In the genomic region with DNA sequence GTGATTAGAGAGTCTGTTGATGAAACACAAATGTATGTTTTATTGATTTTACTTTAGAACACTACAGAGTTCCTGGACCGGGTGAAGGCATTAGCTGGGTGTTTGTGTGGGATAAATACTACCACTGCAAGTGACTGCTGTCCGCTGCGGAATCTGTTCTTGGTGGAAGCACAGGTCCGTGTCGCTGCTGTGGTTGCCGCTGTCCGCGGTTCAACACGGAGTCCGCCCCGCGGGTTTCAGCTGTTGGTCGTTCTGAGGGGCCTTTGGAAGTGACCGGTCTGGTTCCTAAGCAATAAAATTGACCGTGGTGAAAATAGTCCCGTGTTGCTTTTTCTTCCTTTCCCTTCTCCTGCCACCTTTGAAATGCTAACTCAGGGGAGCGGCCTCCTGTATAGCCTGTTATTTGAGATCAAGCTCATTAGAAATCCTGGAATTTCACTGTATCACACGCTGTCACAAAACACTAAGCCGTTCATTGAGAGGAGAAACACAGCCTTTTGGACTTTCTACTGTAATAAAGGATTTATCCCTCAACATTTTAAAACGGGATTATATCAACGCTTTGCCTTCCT, we compare ENCODE assay signal across 1 cellular context.
TF ChIP-seq lines count a peak whose summit lies in the region.

No MANE protein-coding gene starts in this region.

TF ChIP-seq in WTC11, 78 proteins besides CTCF, POLR2A, EP300 and RAD21 (continued from another document):
- TF ChIP-seq, protein P1, sequence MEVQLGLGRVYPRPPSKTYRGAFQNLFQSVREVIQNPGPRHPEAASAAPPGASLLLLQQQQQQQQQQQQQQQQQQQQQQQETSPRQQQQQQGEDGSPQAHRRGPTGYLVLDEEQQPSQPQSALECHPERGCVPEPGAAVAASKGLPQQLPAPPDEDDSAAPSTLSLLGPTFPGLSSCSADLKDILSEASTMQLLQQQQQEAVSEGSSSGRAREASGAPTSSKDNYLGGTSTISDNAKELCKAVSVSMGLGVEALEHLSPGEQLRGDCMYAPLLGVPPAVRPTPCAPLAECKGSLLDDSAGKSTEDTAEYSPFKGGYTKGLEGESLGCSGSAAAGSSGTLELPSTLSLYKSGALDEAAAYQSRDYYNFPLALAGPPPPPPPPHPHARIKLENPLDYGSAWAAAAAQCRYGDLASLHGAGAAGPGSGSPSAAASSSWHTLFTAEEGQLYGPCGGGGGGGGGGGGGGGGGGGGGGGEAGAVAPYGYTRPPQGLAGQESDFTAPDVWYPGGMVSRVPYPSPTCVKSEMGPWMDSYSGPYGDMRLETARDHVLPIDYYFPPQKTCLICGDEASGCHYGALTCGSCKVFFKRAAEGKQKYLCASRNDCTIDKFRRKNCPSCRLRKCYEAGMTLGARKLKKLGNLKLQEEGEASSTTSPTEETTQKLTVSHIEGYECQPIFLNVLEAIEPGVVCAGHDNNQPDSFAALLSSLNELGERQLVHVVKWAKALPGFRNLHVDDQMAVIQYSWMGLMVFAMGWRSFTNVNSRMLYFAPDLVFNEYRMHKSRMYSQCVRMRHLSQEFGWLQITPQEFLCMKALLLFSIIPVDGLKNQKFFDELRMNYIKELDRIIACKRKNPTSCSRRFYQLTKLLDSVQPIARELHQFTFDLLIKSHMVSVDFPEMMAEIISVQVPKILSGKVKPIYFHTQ (CRISPR knock-in tag; IDR thresholded peaks at IDR 0.05) = no peak
- TF ChIP-seq, protein P2, sequence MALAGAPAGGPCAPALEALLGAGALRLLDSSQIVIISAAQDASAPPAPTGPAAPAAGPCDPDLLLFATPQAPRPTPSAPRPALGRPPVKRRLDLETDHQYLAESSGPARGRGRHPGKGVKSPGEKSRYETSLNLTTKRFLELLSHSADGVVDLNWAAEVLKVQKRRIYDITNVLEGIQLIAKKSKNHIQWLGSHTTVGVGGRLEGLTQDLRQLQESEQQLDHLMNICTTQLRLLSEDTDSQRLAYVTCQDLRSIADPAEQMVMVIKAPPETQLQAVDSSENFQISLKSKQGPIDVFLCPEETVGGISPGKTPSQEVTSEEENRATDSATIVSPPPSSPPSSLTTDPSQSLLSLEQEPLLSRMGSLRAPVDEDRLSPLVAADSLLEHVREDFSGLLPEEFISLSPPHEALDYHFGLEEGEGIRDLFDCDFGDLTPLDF (CRISPR knock-in tag; IDR thresholded peaks at IDR 0.05) = no peak
- TF ChIP-seq TCF7 (CRISPR knock-in tag; IDR thresholded peaks at IDR 0.05; ENCODE audit: low read depth) = no peak
